26 cellular contexts compared by ENCODE assay signal in genomic region chr9:18349530-18349929, GRCh38.
"Had no signal": no experiment of that assay in that cellular context is flagged by ENCODE, and none has a peak within 500 bp of the region (broad histone marks: within the 10 kb centered on the region; RNA-seq: fewer than 3 reads in every experiment).

No MANE protein-coding gene starts in this region.

- FAIRE-seq: endometrium, endothelial cell of umbilical vein had no signal

- DNase-seq: activated CD4-positive, alpha-beta memory T cell treated with anti-CD3 and anti-CD28 coated beads, Interleukin-2, amount 10 ng/mL, durations not matched to agents 7 days and 5 days; activated CD4-positive, alpha-beta T cell treated with anti-CD3 and anti-CD28 coated beads for 1 hour; activated CD4-positive, alpha-beta T cell treated with anti-CD3 and anti-CD28 coated beads for 4 hours; activated CD4-positive, alpha-beta T cell treated with anti-CD3 and anti-CD28 coated beads, Interleukin-2, amount 10 ng/mL, durations not matched to agents 7 days and 5 days; activated CD4-positive, alpha-beta T cell treated with anti-CD3 and anti-CD28 coated beads, Interleukin-2, amount 50 U/mL, for 4 hours; activated effector memory CD4-positive, alpha-beta T cell treated with Interleukin-2 at 50 U/mL for 16 hours; activated gamma-delta T cell treated with Interleukin-2 at 50 U/mL for 16 hours; activated naive CD4-positive, alpha-beta T cell treated with anti-CD3 and anti-CD28 coated beads for 36 hours; activated naive CD8-positive, alpha-beta T cell treated with anti-CD3 and anti-CD28 coated beads for 36 hours; activated naive CD8-positive, alpha-beta T cell treated with anti-CD3 and anti-CD28 coated beads, Interleukin-2, amount 50 U/mL, for 24 hours; activated T-cell treated with anti-CD3 and anti-CD28 coated beads, Interleukin-2, amount 50 U/mL, for 4 hours; adrenal gland; amygdala; aorta; body of pancreas; central memory CD4-positive, alpha-beta T cell; cerebellar nuclear complex; colonic mucosa; effector CD8-positive, alpha-beta T cell; esophagus squamous epithelium; foreskin melanocyte; T-helper 1 cell; T-helper 17 cell; T1000 had no signal
